21 cellular contexts compared by ENCODE assay signal in the genomic region with DNA sequence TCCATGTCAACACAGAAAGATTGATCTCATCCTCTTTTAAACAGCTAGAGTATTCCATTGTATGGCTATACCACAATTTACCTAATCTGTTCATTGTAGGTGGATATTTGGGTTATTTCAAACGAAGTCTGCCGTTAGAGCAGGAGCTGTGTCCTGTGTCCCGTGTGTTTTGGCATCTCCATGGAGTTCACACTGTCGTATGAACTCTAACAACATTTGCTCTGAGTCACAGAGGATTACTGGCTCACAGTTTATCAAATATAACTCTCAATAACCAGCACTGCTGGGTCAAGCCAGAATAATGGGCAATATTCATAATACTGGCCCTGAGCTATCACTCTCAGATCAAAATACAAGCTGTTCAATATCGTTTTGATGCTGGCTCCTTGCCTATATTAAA. TPM values are rescaled to one million over a fixed set of nuclear protein-coding genes. Genes with fewer than 3 reads are reported as not detected.
DNase-seq lines count a peak whose midpoint lies in the region; ATAC-seq and TF ChIP-seq lines count a peak whose summit lies in the region.
"Had no signal": no experiment of that assay in that cellular context is flagged by ENCODE, and none has a peak within 500 bp of the region (broad histone marks: within the 10 kb centered on the region; RNA-seq: fewer than 3 reads in every experiment).

No MANE protein-coding gene starts in this region.

- H3K4me1 ChIP-seq in PC-3 (ENCODE audit: insufficient read depth, low read length) (peaks cover 6% of the 10 kb centered on the region; the same call in 1 of the 2 replicates), sigmoid colon (peaks cover 0 to 67% (median 61%) of the 10 kb centered on the region in 4 donors)
- H3K4me1 ChIP-seq: breast epithelium, psoas muscle had no signal

- H3K27ac ChIP-seq in PC-3 (ENCODE audit: low read length), result no peak overlapping the region
- peak overlapping the region in 1 of 4 donors; percentile 30 for H3K27ac ChIP-seq in sigmoid colon
- H3K27ac ChIP-seq: adrenal gland, breast epithelium, C4-2B, heart left ventricle, left lung, psoas muscle, tibial nerve had no signal

- no peak overlapping the region for H3K4me2 ChIP-seq in PC-3 (ENCODE audit: low read length)

- H2AFZ ChIP-seq in PC-3 (ENCODE audit: low read length), result no peak overlapping the region

- TF ChIP-seq CTCF in PC-3 (conservative IDR thresholded peaks at IDR 0.05; ENCODE audit: low read depth, low read length) (no peak), sigmoid colon (IDR thresholded peaks at IDR 0.05) (no peak)

- peaks cover 54% of the 10 kb centered on the region for H3K79me2 ChIP-seq in PC-3 (ENCODE audit: low read length)

- H3K9ac ChIP-seq in PC-3 (ENCODE audit: low read length), result no peak overlapping the region

- H3K27me3 ChIP-seq in PC-3 (ENCODE audit: low read length) (no peaks in the 10 kb centered on the region), sigmoid colon (no peaks in the 10 kb centered on the region)
- H3K27me3 ChIP-seq: adrenal gland, breast epithelium, heart left ventricle, left lung, tibial nerve had no signal

- no TSS peak for BruUV-seq in PC-3 (replicated peaks; lab: Mats Ljungman, UMichigan)

- CTCF ChIA-PET in PC-3 (lab: Charles Lee), result no interaction called here

- DNase-seq in AG08395 (ENCODE audit: low spot score), result peak; percentile 43
- DNase-seq in PC-3, result no peak
- no peak for DNase-seq in Right ventricle myocardium superior
- DNase-seq in myocyte (ENCODE audit: low read depth), result peak; percentile 57
- DNase-seq in iPS-NIHi11 (ENCODE audit: low spot score), result no peak
- DNase-seq in activated CD4-positive, CD25-positive, alpha-beta regulatory T cell (lab: John Stamatoyannopoulos, UW), result no peak
- no peak for DNase-seq in sigmoid colon
- DNase-seq: activated T-cell treated with anti-CD3 and anti-CD28 coated beads, Interleukin-2, amount 50 U/mL, for 1 hour; adrenal gland; Calu3; heart left ventricle; left lung; MV-4-11; NCI-H2171; NCI-H526; psoas muscle; stimulated activated CD4-positive, alpha-beta T cell treated with anti-CD3 and anti-CD28 coated beads, Interleukin-12 subunit alpha, Interleukin-12 subunit beta, amount 100 ng/mL, for 4 hours had no signal

- H3K36me3 ChIP-seq in PC-3 (ENCODE audit: low read depth, low read length) (no peaks in the 10 kb centered on the region), sigmoid colon (no peaks in the 10 kb centered on the region)
- H3K36me3 ChIP-seq: adrenal gland, breast epithelium, left lung, tibial nerve had no signal

- no peaks in the 10 kb centered on the region for H3F3A ChIP-seq in PC-3 (ENCODE audit: low read length, unreplicated experiment)

- ATAC-seq in PC-3 (peak; percentile 45; the same call in 1 of the 2 replicates), Right ventricle myocardium superior (ENCODE audit: poor library complexity) (peak; percentile 46), HG03280 (IDR thresholded peaks at IDR 0.05; ENCODE audit: unreplicated experiment) (no peak)
- ATAC-seq: left lung, psoas muscle had no signal

- 35 to 69% methylated on average over 5 of the region's 5 CpGs for WGBS in sigmoid colon, 2 donors

- no peak for TF ChIP-seq POLR2A in sigmoid colon (IDR thresholded peaks at IDR 0.05)

- POLR2A ChIA-PET in PC-3 (lab: Charles Lee; ENCODE audit: unreplicated experiment), result no interaction called here

- no peaks in the 10 kb centered on the region for H3K9me3 ChIP-seq in PC-3 (ENCODE audit: low read length)
- no peaks in the 10 kb centered on the region for H3K9me3 ChIP-seq in sigmoid colon
- H3K9me3 ChIP-seq: adrenal gland, breast epithelium, heart left ventricle, left lung, psoas muscle, tibial nerve had no signal

- no peaks in the 10 kb centered on the region for H3K9me2 ChIP-seq in PC-3 (replicated peaks; ENCODE audit: low read length)

- H3K4me3 ChIP-seq in PC-3 (ENCODE audit: low read length), result no peak overlapping the region
- H3K4me3 ChIP-seq in sigmoid colon, result no peak overlapping the region
- H3K4me3 ChIP-seq: adrenal gland, breast epithelium, heart left ventricle, left lung, psoas muscle, tibial nerve had no signal

- TF ChIP-seq EP300 in sigmoid colon (IDR thresholded peaks at IDR 0.05), result no peak

- no peaks in the 10 kb centered on the region for H4K20me1 ChIP-seq in PC-3 (ENCODE audit: low read length)

- intact Hi-C loops in PC-3 (cut with micrococcal nuclease), result no loop called here
- intact Hi-C loops in Right ventricle myocardium superior (cut with DNase I), result no loop called here
- intact Hi-C loops in sigmoid colon (cut with DNase I), result no loop called here

RNA-seq across cellular contexts. Expression of gene TRAM2, which starts 16.4 kb away (rescaled TPM):
- total RNA-seq in PC-3 (2014; rRNA removed) (17.7 and 19.6 TPM in 2 replicates), Right ventricle myocardium superior (11.0 TPM), myocyte (70.0 and 81.3 TPM in 2 replicates), sigmoid colon (10 to 100 TPM in 3 of 4 donors, 1 to 10 TPM in 1; 9.6 to 15.0 (median 12.4) TPM)
- 110 TPM for polyA plus RNA-seq in myocyte (2012)
- 10 to 100 TPM in 1 of 3 donors, 1 to 10 TPM in 2; 1.8 to 13.3 (median 3.6) TPM for polyA plus RNA-seq in sigmoid colon

Comparison
In these comparisons a context has a peak if more than half of its experiments do, and no peak if none do; other contexts are left out.
1. DNase-seq: peak in AG08395 (single experiment) and myocyte (single experiment); none in PC-3 (single experiment), Right ventricle myocardium superior (single experiment), iPS-NIHi11 (single experiment), activated CD4-positive, CD25-positive, alpha-beta regulatory T cell (0 of 4) and sigmoid colon (single experiment).